In the genomic region with DNA sequence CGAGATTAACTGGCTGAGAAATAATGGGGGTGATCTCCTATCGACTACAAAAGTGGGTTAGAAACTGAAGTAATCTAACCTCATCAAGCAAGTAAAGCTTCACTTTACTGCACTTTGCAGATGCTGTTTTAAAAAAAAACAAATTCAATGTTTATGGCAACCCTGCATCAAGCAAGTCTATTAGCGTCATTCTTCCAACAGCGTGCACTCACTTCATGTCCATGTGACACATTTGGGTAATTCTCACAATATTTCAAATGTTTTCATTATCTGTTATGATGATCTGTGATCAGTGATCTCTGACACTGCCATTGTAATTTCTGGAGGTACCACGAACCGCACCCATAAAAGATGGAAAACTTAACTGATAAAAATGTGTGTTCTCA, we compare ENCODE assay signal across 15 cellular contexts.
DNase-seq lines count a peak whose midpoint lies in the region; ATAC-seq and TF ChIP-seq lines count a peak whose summit lies in the region.
"Had no signal": no experiment of that assay in that cellular context is flagged by ENCODE, and none has a peak within 500 bp of the region (broad histone marks: within the 10 kb centered on the region; RNA-seq: fewer than 3 reads in every experiment).

No MANE protein-coding gene starts in this region.

- CTCF ChIA-PET in activated CD8-positive, alpha-beta T cell treated with anti-CD3 and anti-CD28 coated beads for 36 hours (lab: Charles Lee), result interaction anchor here (0.6 to 3.1 kb wide), 5 partner anchors 13 to 90 kb away, joined by 3 to 10 read pairs (median 4); no protein-coding TSS in a partner anchor
- CTCF ChIA-PET in Calu3 (lab: Charles Lee), result no interaction called here

- H3K4me3 ChIP-seq in cardiac muscle cell (no peak overlapping the region), right atrium auricular region (no peak overlapping the region)
- H3K4me3 ChIP-seq: MG63, mucosa of descending colon had no signal

- peak overlapping the region; percentile 34 for H3K4me3 Mint-ChIP-seq in activated CD8-positive, alpha-beta T cell treated with anti-CD3 and anti-CD28 coated beads for 36 hours
- H3K4me3 Mint-ChIP-seq in memory B cell (peak overlapping the region; percentile 34), Calu3 (ENCODE audit: low read depth, unreplicated experiment) (no peak overlapping the region)

- H3K36me3 ChIP-seq in cardiac muscle cell, result no peaks in the 10 kb centered on the region
- no peaks in the 10 kb centered on the region for H3K36me3 ChIP-seq in right atrium auricular region

- no peaks in the 10 kb centered on the region for H3K9me3 Mint-ChIP-seq in activated CD8-positive, alpha-beta T cell treated with anti-CD3 and anti-CD28 coated beads for 36 hours
- H3K9me3 Mint-ChIP-seq in memory B cell (peaks cover 3% of the 10 kb centered on the region), Calu3 (ENCODE audit: low read depth, unreplicated experiment) (no peaks in the 10 kb centered on the region)

- H3K27me3 Mint-ChIP-seq in activated CD8-positive, alpha-beta T cell treated with anti-CD3 and anti-CD28 coated beads for 36 hours, result no peaks in the 10 kb centered on the region
- H3K27me3 Mint-ChIP-seq in memory B cell (no peaks in the 10 kb centered on the region), Calu3 (ENCODE audit: unreplicated experiment) (no peaks in the 10 kb centered on the region)

- H3K36me3 Mint-ChIP-seq in activated CD8-positive, alpha-beta T cell treated with anti-CD3 and anti-CD28 coated beads for 36 hours (ENCODE audit: low read depth), result peaks cover 23% of the 10 kb centered on the region
- H3K36me3 Mint-ChIP-seq in memory B cell, result peaks cover 8% of the 10 kb centered on the region
- H3K36me3 Mint-ChIP-seq in Calu3 (ENCODE audit: insufficient read depth, unreplicated experiment), result peaks cover 5% of the 10 kb centered on the region

- BruUV-seq in Calu3 (replicated peaks; lab: Mats Ljungman, UMichigan), result no TSS peak

- H3K4me1 Mint-ChIP-seq in activated CD8-positive, alpha-beta T cell treated with anti-CD3 and anti-CD28 coated beads for 36 hours (ENCODE audit: low read depth), result peaks cover 81% of the 10 kb centered on the region
- H3K4me1 Mint-ChIP-seq in memory B cell (peaks cover 41% of the 10 kb centered on the region), Calu3 (ENCODE audit: low read depth, unreplicated experiment) (peaks cover 33% of the 10 kb centered on the region)

- intact Hi-C loops in activated CD8-positive, alpha-beta T cell treated with anti-CD3 and anti-CD28 coated beads for 36 hours (cut with micrococcal nuclease), result loop anchor here (2.0 to 5.0 kb wide), 3 partner anchors 24 to 55 kb away; no protein-coding TSS in a partner anchor
- intact Hi-C loops in Calu3 (cut with micrococcal nuclease; ENCODE audit: unreplicated experiment), result no loop called here
- intact Hi-C loops in posterior cingulate gyrus (cut with DNase I), result no loop called here

- no peak for TF ChIP-seq CTCF in cardiac muscle cell (IDR thresholded peaks at IDR 0.05; ENCODE audit: low read depth, low read length)
- no peak for TF ChIP-seq CTCF in right atrium auricular region (IDR thresholded peaks at IDR 0.05)
- TF ChIP-seq CTCF in activated CD8-positive, alpha-beta T cell treated with anti-CD3 and anti-CD28 coated beads for 36 hours (IDR thresholded peaks at IDR 0.05), result no peak
- no peak for TF ChIP-seq CTCF in Calu3 (IDR thresholded peaks at IDR 0.05; ENCODE audit: unreplicated experiment)

- no peaks in the 10 kb centered on the region for H3K9me3 ChIP-seq in cardiac muscle cell (ENCODE audit: low read depth)
- no peaks in the 10 kb centered on the region for H3K9me3 ChIP-seq in right atrium auricular region
- H3K9me3 ChIP-seq: Caco-2, MG63, mucosa of descending colon had no signal

- H3K27ac ChIP-seq in cardiac muscle cell (peak overlapping the region; percentile 74), right atrium auricular region (peak overlapping the region in 1 of 2 donors; percentile 58), temporal lobe (ENCODE audit: low read depth, low read length) (peak overlapping the region; percentile 60)

- H3K27me3 ChIP-seq in cardiac muscle cell (no peaks in the 10 kb centered on the region), right atrium auricular region (no peaks in the 10 kb centered on the region)
- H3K27me3 ChIP-seq: MG63 had no signal

- DNase-seq in cardiac muscle cell (ENCODE audit: low read depth in 1 of 2, low spot score in 1 of 2), result no peak
- DNase-seq in right atrium auricular region (ENCODE audit: low spot score), result no peak
- DNase-seq in activated CD8-positive, alpha-beta T cell treated with anti-CD3 and anti-CD28 coated beads for 36 hours, result no peak
- no peak for DNase-seq in memory B cell (ENCODE audit: low spot score in 2 of 2)
- no peak for DNase-seq in Calu3
- no peak for DNase-seq in medulla oblongata (ENCODE audit: extremely low spot score)
- no peak for DNase-seq in posterior cingulate gyrus
- DNase-seq: amniotic stem cell; Caco-2; MG63; mucosa of descending colon; NCI-H1694 treated with DMSO at 0.1 percent for 48 hours; NCI-H345; stimulated activated CD4-positive, alpha-beta T cell treated with anti-CD3 and anti-CD28 coated beads, Interleukin-2, amount 100 ng/mL, for 24 hours had no signal

- H3K27ac Mint-ChIP-seq in activated CD8-positive, alpha-beta T cell treated with anti-CD3 and anti-CD28 coated beads for 36 hours, result peak overlapping the region; percentile 62
- H3K27ac Mint-ChIP-seq in memory B cell, result peak overlapping the region; percentile 10
- H3K27ac Mint-ChIP-seq in Calu3 (ENCODE audit: unreplicated experiment), result no peak overlapping the region

- H3K4me1 ChIP-seq in cardiac muscle cell (ENCODE audit: low read depth) (peaks cover 68% of the 10 kb centered on the region), right atrium auricular region (peaks cover 0 to 81% of the 10 kb centered on the region in 2 donors)

- peak; percentile 21 for ATAC-seq in activated CD8-positive, alpha-beta T cell treated with anti-CD3 and anti-CD28 coated beads for 36 hours
- ATAC-seq in memory B cell (ENCODE audit: low read depth), result no peak

- POLR2A ChIA-PET in activated CD8-positive, alpha-beta T cell treated with anti-CD3 and anti-CD28 coated beads for 36 hours (lab: Charles Lee), result interaction anchor here (1.0 to 2.2 kb wide), 2 partner anchors 23 to 65 kb away, joined by 3 to 7 read pairs; no protein-coding TSS in a partner anchor
